In the genomic region with DNA sequence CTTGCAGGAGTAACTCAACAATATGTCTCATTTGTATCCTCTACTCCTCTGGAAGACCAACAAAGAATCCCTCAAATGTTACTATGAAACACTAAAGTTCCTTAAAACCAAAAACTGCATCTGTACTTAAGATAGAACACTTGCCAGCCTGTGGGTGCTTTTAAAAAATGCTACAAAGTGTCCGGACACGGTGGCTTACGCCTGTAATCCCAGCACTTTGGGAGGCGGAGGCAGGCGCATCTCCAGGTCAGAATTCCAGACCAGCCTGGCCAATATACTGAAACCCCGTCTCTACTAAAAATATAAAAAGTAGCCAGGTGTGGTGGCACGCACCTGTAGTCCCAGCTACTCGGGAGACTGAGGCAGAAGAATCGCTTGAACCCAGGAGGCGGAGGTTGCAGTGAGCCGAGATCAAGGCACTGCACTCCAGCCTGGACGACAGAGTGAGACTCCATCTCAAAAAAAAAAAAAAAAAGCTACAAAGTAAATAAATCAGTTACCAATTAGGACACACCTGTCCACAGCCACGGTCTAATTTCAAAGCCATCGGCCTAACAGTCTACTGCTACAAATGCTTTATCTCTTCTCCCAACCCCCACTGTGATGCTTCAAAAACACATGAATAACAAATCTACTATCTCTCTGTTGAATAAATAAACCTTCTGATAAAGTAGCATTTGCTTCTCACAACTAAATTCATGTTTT, we compare ENCODE assay signal across 8 cellular contexts. TPM values are rescaled to one million over a fixed set of nuclear protein-coding genes. Genes with fewer than 3 reads are reported as not detected.
DNase-seq lines count a peak whose midpoint lies in the region; ATAC-seq and TF ChIP-seq lines count a peak whose summit lies in the region.
"Not testable (repeated sequence)": the region's sequence is repeated elsewhere in the genome, so short reads cannot be mapped to it uniquely, and the experiment has no call there.

No MANE protein-coding gene starts in this region.

- H3K9me3 Mint-ChIP-seq in activated T-helper 1 cell treated with anti-CD3 and anti-CD28 coated beads, Interleukin-12 subunit alpha, Interleukin-12 subunit beta, Interleukin-2, Interleukin-4 antibody, amounts not matched to agents 30 ng/mL and 10 ng/mL and 1 ng/mL, durations not matched to agents 14 hours and 24 hours and 36 hours, result not testable (repeated sequence)

- H3K4me1 Mint-ChIP-seq in activated T-helper 1 cell treated with anti-CD3 and anti-CD28 coated beads, Interleukin-12 subunit alpha, Interleukin-12 subunit beta, Interleukin-2, Interleukin-4 antibody, amounts not matched to agents 30 ng/mL and 10 ng/mL and 1 ng/mL, durations not matched to agents 14 hours and 24 hours and 36 hours (ENCODE audit: low read depth), result peaks cover 53% of the 10 kb centered on the region

- H3K4me2 ChIP-seq in DND-41 (ENCODE audit: insufficient read depth, low read length), result peak overlapping the region; percentile 76
- H3K4me2 ChIP-seq in OCI-LY1 (ENCODE audit: low read length), result peak overlapping the region; percentile 88
- H3K4me2 ChIP-seq in parathyroid adenoma (ENCODE audit: low read length), result peak overlapping the region; percentile 98

- peaks cover 39% of the 10 kb centered on the region for H3K4me1 ChIP-seq in DND-41 (ENCODE audit: insufficient read depth, low read length)
- H3K4me1 ChIP-seq in OCI-LY1 (ENCODE audit: insufficient read depth, low read length, severe bottlenecking), result peaks cover 28% of the 10 kb centered on the region
- H3K4me1 ChIP-seq in effector memory CD4-positive, alpha-beta T cell (ENCODE audit: control insufficient read depth, insufficient read depth, low read length, poor library complexity, severe bottlenecking), result peaks cover 40% of the 10 kb centered on the region
- not testable (repeated sequence) for H3K4me1 ChIP-seq in parathyroid adenoma
- H3K4me1 ChIP-seq in upper lobe of right lung, result peaks cover 45% of the 10 kb centered on the region

- H3K79me2 ChIP-seq in DND-41 (ENCODE audit: insufficient read depth, low read length) (peaks cover 82% of the 10 kb centered on the region), OCI-LY1 (ENCODE audit: insufficient read depth, low read length) (peaks cover 79% of the 10 kb centered on the region), parathyroid adenoma (peaks cover 48% of the 10 kb centered on the region)

- not testable (repeated sequence) for H3K9me3 ChIP-seq in DND-41 (ENCODE audit: insufficient read depth, low read length, severe bottlenecking); OCI-LY1 (ENCODE audit: low read length); effector memory CD4-positive, alpha-beta T cell (ENCODE audit: control insufficient read depth, low read length); parathyroid adenoma (ENCODE audit: control insufficient read depth, low read length); upper lobe of right lung

- TF ChIP-seq POLR2A in NB4 (IDR thresholded peaks at IDR 0.05; ENCODE audit: extremely low read depth, insufficient read length), result not testable (repeated sequence)

- not testable (repeated sequence) for H3K27me3 ChIP-seq in DND-41 (ENCODE audit: insufficient read depth, low read length, poor library complexity); OCI-LY1 (ENCODE audit: insufficient read depth, low read length); effector memory CD4-positive, alpha-beta T cell (replicated peaks; ENCODE audit: control insufficient read depth, insufficient read depth, low read length, poor library complexity, severe bottlenecking); parathyroid adenoma (ENCODE audit: control insufficient read depth, insufficient read depth, low read length); upper lobe of right lung

- H3K36me3 Mint-ChIP-seq in activated T-helper 1 cell treated with anti-CD3 and anti-CD28 coated beads, Interleukin-12 subunit alpha, Interleukin-12 subunit beta, Interleukin-2, Interleukin-4 antibody, amounts not matched to agents 30 ng/mL and 10 ng/mL and 1 ng/mL, durations not matched to agents 14 hours and 24 hours and 36 hours (ENCODE audit: low read depth), result peaks cover 34% of the 10 kb centered on the region

- not testable (repeated sequence) for H2AFZ ChIP-seq in DND-41 (ENCODE audit: low read depth, low read length); OCI-LY1 (ENCODE audit: low read length); parathyroid adenoma

- not testable (repeated sequence) for H3K27ac ChIP-seq in DND-41 (ENCODE audit: low read length); parathyroid adenoma
- peak overlapping the region; percentile 2 for H3K27ac ChIP-seq in OCI-LY1 (ENCODE audit: low read depth, low read length, poor library complexity, severe bottlenecking)
- peak overlapping the region; percentile 87 for H3K27ac ChIP-seq in effector memory CD4-positive, alpha-beta T cell (ENCODE audit: insufficient read depth, low read length, poor library complexity, severe bottlenecking)
- peak overlapping the region; percentile 98 for H3K27ac ChIP-seq in upper lobe of right lung

- peak overlapping the region; percentile 70 for H3K27ac Mint-ChIP-seq in activated T-helper 1 cell treated with anti-CD3 and anti-CD28 coated beads, Interleukin-12 subunit alpha, Interleukin-12 subunit beta, Interleukin-2, Interleukin-4 antibody, amounts not matched to agents 30 ng/mL and 10 ng/mL and 1 ng/mL, durations not matched to agents 14 hours and 24 hours and 36 hours

- H3F3A ChIP-seq in OCI-LY1 (ENCODE audit: insufficient read depth, low read length), result not testable (repeated sequence)

- TF ChIP-seq CTCF in DND-41 (IDR thresholded peaks at IDR 0.05; ENCODE audit: borderline replicate concordance, extremely low read depth, low read length, poor library complexity, severe bottlenecking); NB4 (IDR thresholded peaks at IDR 0.05; ENCODE audit: low read depth, low read length); OCI-LY1 (IDR thresholded peaks at IDR 0.05; ENCODE audit: low read length); parathyroid adenoma (IDR thresholded peaks at IDR 0.05); upper lobe of right lung (IDR thresholded peaks at IDR 0.05): not testable (repeated sequence)

- peak overlapping the region in 1 of 2 experiments; percentile 91; a peak in 2 of 4 replicates for H3K4me3 ChIP-seq in DND-41 (ENCODE audit: low read depth in 1 of 2, low read length in 2 of 2)
- H3K4me3 ChIP-seq in NB4 (ENCODE audit: low read depth, low read length), result peak overlapping the region; percentile 70
- peak overlapping the region; percentile 75 for H3K4me3 ChIP-seq in OCI-LY1 (ENCODE audit: low read depth, low read length, poor library complexity, severe bottlenecking)
- H3K4me3 ChIP-seq in effector memory CD4-positive, alpha-beta T cell (ENCODE audit: insufficient read depth, low read depth, low read length, poor library complexity, severe bottlenecking), result peak overlapping the region; percentile 76
- H3K4me3 ChIP-seq in parathyroid adenoma (ENCODE audit: low read depth, low read length), result peak overlapping the region; percentile 100
- peak overlapping the region; percentile 90 for H3K4me3 ChIP-seq in upper lobe of right lung

- H3K9ac ChIP-seq in DND-41 (ENCODE audit: low read depth, low read length) (peak overlapping the region; percentile 98; the same call in 1 of the 2 replicates), OCI-LY1 (ENCODE audit: low read length) (peak overlapping the region; percentile 91)
- H3K9ac ChIP-seq in parathyroid adenoma, result not testable (repeated sequence)

- H3K9me2 ChIP-seq in OCI-LY1 (ENCODE audit: low read depth, low read length), result not testable (repeated sequence)

- DNase-seq in DND-41; NB4 (ENCODE audit: low read depth); activated T-helper 1 cell treated with anti-CD3 and anti-CD28 coated beads, Interleukin-12 subunit alpha, Interleukin-12 subunit beta, Interleukin-2, Interleukin-4 antibody, amounts not matched to agents 30 ng/mL and 10 ng/mL and 1 ng/mL, durations not matched to agents 14 hours and 24 hours and 36 hours (ENCODE audit: low spot score); effector memory CD4-positive, alpha-beta T cell; upper lobe of right lung: not testable (repeated sequence)
- DNase-seq in left kidney (ENCODE audit: low read depth, low spot score), result peak; percentile 57

- peak overlapping the region; percentile 99 for H3K4me3 Mint-ChIP-seq in activated T-helper 1 cell treated with anti-CD3 and anti-CD28 coated beads, Interleukin-12 subunit alpha, Interleukin-12 subunit beta, Interleukin-2, Interleukin-4 antibody, amounts not matched to agents 30 ng/mL and 10 ng/mL and 1 ng/mL, durations not matched to agents 14 hours and 24 hours and 36 hours

- H3K36me3 ChIP-seq in DND-41 (ENCODE audit: insufficient read depth, low read length) (peaks cover 36% of the 10 kb centered on the region), OCI-LY1 (ENCODE audit: insufficient read depth, low read length) (peaks cover 47% of the 10 kb centered on the region), upper lobe of right lung (peaks cover 18% of the 10 kb centered on the region)
- H3K36me3 ChIP-seq in effector memory CD4-positive, alpha-beta T cell (ENCODE audit: control insufficient read depth, insufficient read depth, low read length); parathyroid adenoma (ENCODE audit: control insufficient read depth, insufficient read depth, low read length): not testable (repeated sequence)

- not testable (repeated sequence) for H3K27me3 Mint-ChIP-seq in activated T-helper 1 cell treated with anti-CD3 and anti-CD28 coated beads, Interleukin-12 subunit alpha, Interleukin-12 subunit beta, Interleukin-2, Interleukin-4 antibody, amounts not matched to agents 30 ng/mL and 10 ng/mL and 1 ng/mL, durations not matched to agents 14 hours and 24 hours and 36 hours (ENCODE audit: insufficient read depth)

- H4K20me1 ChIP-seq in DND-41 (ENCODE audit: insufficient read depth, low read length), result peaks cover 68% of the 10 kb centered on the region
- not testable (repeated sequence) for H4K20me1 ChIP-seq in OCI-LY1 (ENCODE audit: insufficient read depth, low read length)

- not testable (repeated sequence) for ATAC-seq in DND-41 (ENCODE audit: insufficient read depth, low read depth); upper lobe of right lung

- intact Hi-C loops in activated T-helper 1 cell treated with anti-CD3 and anti-CD28 coated beads, Interleukin-12 subunit alpha, Interleukin-12 subunit beta, Interleukin-2, Interleukin-4 antibody, amounts not matched to agents 30 ng/mL and 10 ng/mL and 1 ng/mL, durations not matched to agents 14 hours and 24 hours and 36 hours (cut with micrococcal nuclease), result loop anchor here (10.0 kb wide), 2 partner anchors 582 to 722 kb away; partner anchors contain the start of gene PEF1
- intact Hi-C loops in upper lobe of right lung (cut with DNase I), result not testable (repeated sequence)

RNA-seq across cellular contexts. Expression of gene PUM1, which starts 3.2 kb away (rescaled TPM):
- total RNA-seq in activated T-helper 1 cell treated with anti-CD3 and anti-CD28 coated beads, Interleukin-12 subunit alpha, Interleukin-12 subunit beta, Interleukin-2, Interleukin-4 antibody, amounts not matched to agents 30 ng/mL and 10 ng/mL and 1 ng/mL, durations not matched to agents 14 hours and 24 hours and 36 hours, result 130 and 132 TPM in 2 replicates
- 117 TPM for total RNA-seq in upper lobe of right lung
